ENCODE assay signal across 10 cellular contexts in genomic region chr12:67826946-67827719, GRCh38.
A peak's percentile ranks its signal among the peaks of the same experiment; 100 is the strongest.
DNase-seq lines count a peak whose midpoint lies in the region; ATAC-seq and TF ChIP-seq lines count a peak whose summit lies in the region.
"Had no signal": no experiment of that assay in that cellular context is flagged by ENCODE, and none has a peak within 500 bp of the region (broad histone marks: within the 10 kb centered on the region; RNA-seq: fewer than 3 reads in every experiment).

No MANE protein-coding gene starts in this region.

- 0 out of 2 replicates have a peak, but pooled peaks cover 3% of the 10 kb centered on the region for H3K4me1 ChIP-seq in Panc1 (ENCODE audit: control insufficient read depth, insufficient read depth, low read length)

- intact Hi-C loops in Panc1 (cut with micrococcal nuclease; ENCODE audit: unreplicated experiment) = no loop called here

- CTCF ChIA-PET in Panc1 (lab: Charles Lee) = no interaction called here

- no TSS peak for BruUV-seq in Panc1 (replicated peaks; lab: Mats Ljungman, UMichigan)

- H3K9me3 Mint-ChIP-seq in osteocyte (ENCODE audit: unreplicated experiment) = no peaks in the 10 kb centered on the region

- DNase-seq in AG09309 (ENCODE audit: low read depth) (no peak), Panc1 (ENCODE audit: low read depth, low spot score) (no peak), fibroblast of gingiva (ENCODE audit: low read depth) (peak; percentile 2), osteocyte (ENCODE audit: extremely low spot score, unreplicated experiment) (no peak), NCI-H2081 (lab: John Stamatoyannopoulos, UW) (no peak), NCI-H82 (lab: John Stamatoyannopoulos, UW) (no peak)
- DNase-seq: DMS79 treated with DMSO at 0.1 percent for 48 hours, naive B cell had no signal

- H3K4me3 ChIP-seq in AG09309 (ENCODE audit: control insufficient read depth, low read depth, low read length) = peak overlapping the region; percentile 41
- H3K4me3 ChIP-seq in Panc1 (ENCODE audit: low read depth in 2 of 2, low read length in 2 of 2) = peak overlapping the region; percentile 26 to 58

- peaks cover 24% of the 10 kb centered on the region for H3K4me1 Mint-ChIP-seq in osteocyte (ENCODE audit: unreplicated experiment)
- H3K4me1 Mint-ChIP-seq: naive B cell had no signal

- POLR2A ChIA-PET in Panc1 (lab: Charles Lee) = no interaction called here

- peak overlapping the region; percentile 68 for H3K4me3 Mint-ChIP-seq in osteocyte (ENCODE audit: unreplicated experiment)

- in situ Hi-C loops in Panc1 (cut with HindIII; ENCODE audit: low pct_unique_long_range_greater_than_20kb, low sequenced_read_pairs) = no loop called here

- TF ChIP-seq CTCF in AG09309 (IDR thresholded peaks at IDR 0.05; ENCODE audit: control insufficient read depth, insufficient read depth, low read depth, low read length, missing control alignments) (no peak), Panc1 (IDR thresholded peaks at IDR 0.05) (no peak), osteocyte (IDR thresholded peaks at IDR 0.05) (no peak)

- no peaks in the 10 kb centered on the region for H3K36me3 Mint-ChIP-seq in osteocyte (ENCODE audit: unreplicated experiment)
- H3K36me3 Mint-ChIP-seq: naive B cell had no signal

- peak overlapping the region; percentile 94 for H3K27ac Mint-ChIP-seq in osteocyte (ENCODE audit: unreplicated experiment)

- no peaks in the 10 kb centered on the region for H3K27me3 ChIP-seq in Panc1 (ENCODE audit: control insufficient read depth, insufficient read depth, low read length)

- H3K9me3 ChIP-seq in Panc1 (ENCODE audit: control insufficient read depth, insufficient read depth, low read depth, low read length) = no peaks in the 10 kb centered on the region

- ATAC-seq in Panc1 = peak; percentile 62
- no peak for ATAC-seq in HG02571 (IDR thresholded peaks at IDR 0.05; ENCODE audit: unreplicated experiment)
- no peak for ATAC-seq in GM21786 (IDR thresholded peaks at IDR 0.05; ENCODE audit: unreplicated experiment)

- no peaks in the 10 kb centered on the region for H3K36me3 ChIP-seq in Panc1 (ENCODE audit: control insufficient read depth, insufficient read depth, low read length)

- H3K27ac ChIP-seq in Panc1 (ENCODE audit: low read length) = no peak overlapping the region

- no peaks in the 10 kb centered on the region for H3K27me3 Mint-ChIP-seq in osteocyte (ENCODE audit: unreplicated experiment)
- H3K27me3 Mint-ChIP-seq: naive B cell had no signal
